Comparison of ENCODE assay signal across 28 cellular contexts in the genomic region with DNA sequence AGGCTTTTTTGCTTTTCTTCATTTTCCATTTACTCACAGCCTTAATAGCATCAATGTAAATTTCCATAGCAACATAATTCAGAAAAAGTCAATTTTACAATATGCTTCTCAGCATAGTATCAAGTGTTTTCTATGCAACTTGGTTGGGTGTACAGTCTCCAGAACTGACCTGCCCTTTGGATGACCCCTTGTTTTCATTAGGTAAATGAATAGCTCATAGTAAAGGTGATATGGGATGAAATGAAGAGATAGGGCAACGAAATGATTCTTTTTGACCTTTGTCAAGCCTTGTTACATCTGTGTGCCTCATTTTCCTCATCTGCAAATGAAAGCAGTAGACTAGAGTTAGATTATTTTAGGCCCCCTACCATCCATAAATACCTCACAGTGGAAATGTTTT.
"Had no signal": no experiment of that assay in that cellular context is flagged by ENCODE, and none has a peak within 500 bp of the region (broad histone marks: within the 10 kb centered on the region; RNA-seq: fewer than 3 reads in every experiment).

No MANE protein-coding gene starts in this region.

- H3K36me3 ChIP-seq: adrenal gland, colonic mucosa had no signal

- ATAC-seq: activated CD4-positive, alpha-beta T cell treated with anti-CD3 and anti-CD28 coated beads for 36 hours; activated CD8-positive, alpha-beta memory T cell treated with anti-CD3 and anti-CD28 coated beads, Interleukin-2, amount 10 ng/mL, durations not matched to agents 7 days and 5 days; activated CD8-positive, alpha-beta T cell treated with anti-CD3 and anti-CD28 coated beads, Interleukin-2, amount 10 ng/mL, durations not matched to agents 7 days and 5 days; activated naive CD8-positive, alpha-beta T cell treated with anti-CD3 and anti-CD28 coated beads, Interleukin-2, amount 50 U/mL, for 24 hours; body of pancreas; esophagus mucosa; T-helper 17 cell had no signal

- DNase-seq: activated CD4-positive, alpha-beta memory T cell treated with anti-CD3 and anti-CD28 coated beads for 36 hours; activated CD4-positive, alpha-beta T cell treated with anti-CD3 and anti-CD28 coated beads for 36 hours; activated CD4-positive, alpha-beta T cell treated with anti-CD3 and anti-CD28 coated beads, Interleukin-2, amount 10 ng/mL, durations not matched to agents 24 days and 14 days; activated CD4-positive, CD25-positive, alpha-beta regulatory T cell; activated CD4-positive, CD25-positive, alpha-beta regulatory T cell treated with anti-CD3 and anti-CD28 coated beads, Interleukin-2, amount 50 U/mL, for 72 hours; activated CD8-positive, alpha-beta memory T cell treated with anti-CD3 and anti-CD28 coated beads, Interleukin-2, amount 10 ng/mL, durations not matched to agents 7 days and 5 days; activated CD8-positive, alpha-beta memory T cell treated with anti-CD3 and anti-CD28 coated beads, Interleukin-2, amount 50 U/mL, for 4 hours; activated CD8-positive, alpha-beta T cell treated with anti-CD3 and anti-CD28 coated beads, Interleukin-2, amount 10 ng/mL, durations not matched to agents 7 days and 5 days; activated effector memory CD4-positive, alpha-beta T cell treated with anti-CD3 and anti-CD28 coated beads, Interleukin-2, amount 50 U/mL, for 16 hours; activated naive CD4-positive, alpha-beta T cell treated with anti-CD3 and anti-CD28 coated beads for 36 hours; activated naive CD8-positive, alpha-beta T cell treated with anti-CD3 and anti-CD28 coated beads for 36 hours; activated naive CD8-positive, alpha-beta T cell treated with anti-CD3 and anti-CD28 coated beads, Interleukin-2, amount 50 U/mL, for 24 hours; activated T-cell treated with anti-CD3 and anti-CD28 coated beads, Interleukin-2, amount 50 U/mL, for 1 hour; activated T-cell treated with anti-CD3 and anti-CD28 coated beads, Interleukin-2, amount 50 U/mL, for 48 hours; adrenal gland; amygdala; aorta; body of pancreas; central memory CD4-positive, alpha-beta T cell; cerebellar nuclear complex; colonic mucosa; effector CD8-positive, alpha-beta T cell; endodermal cell; foreskin fibroblast; T-helper 1 cell; T-helper 17 cell; T1000 had no signal

- H3K4me1 ChIP-seq: adrenal gland, body of pancreas, colonic mucosa had no signal

- H3K4me3 ChIP-seq: adrenal gland, body of pancreas, colonic mucosa had no signal

- H3K9me3 ChIP-seq: adrenal gland, body of pancreas, colonic mucosa had no signal

- H3K27me3 ChIP-seq: adrenal gland, body of pancreas, colonic mucosa had no signal

- H3K27ac ChIP-seq: adrenal gland, body of pancreas, colonic mucosa had no signal
